8 cellular contexts compared by ENCODE assay signal in genomic region chr3:196712514-196713413, GRCh38. TPM values are rescaled to one million over a fixed set of nuclear protein-coding genes. Genes with fewer than 3 reads are reported as not detected.
DNase-seq lines count a peak whose midpoint lies in the region; ATAC-seq and TF ChIP-seq lines count a peak whose summit lies in the region.

No MANE protein-coding gene starts in this region.

- H3K4me1 ChIP-seq in Panc1 (ENCODE audit: control insufficient read depth, insufficient read depth, low read length) (peaks cover 19% of the 10 kb centered on the region), right atrium auricular region (peaks cover 0 to 19% of the 10 kb centered on the region in 2 donors), aorta (ENCODE audit: control insufficient read depth in 1 of 2, insufficient read depth in 2 of 2, low read length in 2 of 2) (no peaks in the 10 kb centered on the region)

- H3K36me3 Mint-ChIP-seq in activated naive CD8-positive, alpha-beta T cell treated with anti-CD3 and anti-CD28 coated beads, Interleukin-2, amount 50 U/mL, for 24 hours (ENCODE audit: low read depth), result peaks cover 3% of the 10 kb centered on the region

- H3K9me3 ChIP-seq in Panc1 (ENCODE audit: control insufficient read depth, insufficient read depth, low read depth, low read length) (no peaks in the 10 kb centered on the region), right atrium auricular region (no peaks in the 10 kb centered on the region), aorta (ENCODE audit: control insufficient read depth, low read length) (no peaks in the 10 kb centered on the region)

- no peak for TF ChIP-seq CTCF in Panc1 (IDR thresholded peaks at IDR 0.05)
- TF ChIP-seq CTCF in right atrium auricular region (IDR thresholded peaks at IDR 0.05), result no peak

- peak overlapping the region; percentile 89 for H3K4me3 Mint-ChIP-seq in activated naive CD8-positive, alpha-beta T cell treated with anti-CD3 and anti-CD28 coated beads, Interleukin-2, amount 50 U/mL, for 24 hours

- intact Hi-C loops in Panc1 (cut with micrococcal nuclease; ENCODE audit: unreplicated experiment) (no loop called here), aorta (cut with DNase I) (no loop called here)

- H3K27ac Mint-ChIP-seq in activated naive CD8-positive, alpha-beta T cell treated with anti-CD3 and anti-CD28 coated beads, Interleukin-2, amount 50 U/mL, for 24 hours, result peak overlapping the region; percentile 85

- peak; percentile 34 for DNase-seq in ACHN
- no peak for DNase-seq in Panc1 (ENCODE audit: low read depth, low spot score)
- peak; percentile 70 for DNase-seq in activated naive CD8-positive, alpha-beta T cell treated with anti-CD3 and anti-CD28 coated beads, Interleukin-2, amount 50 U/mL, for 24 hours
- no peak for DNase-seq in right atrium auricular region (ENCODE audit: low spot score)
- DNase-seq in renal cortical epithelial cell (ENCODE audit: low read depth), result peak; percentile 34
- peak; percentile 79 to 91 for DNase-seq in aorta

- H3K4me1 Mint-ChIP-seq in activated naive CD8-positive, alpha-beta T cell treated with anti-CD3 and anti-CD28 coated beads, Interleukin-2, amount 50 U/mL, for 24 hours, result peaks cover 35% of the 10 kb centered on the region

- H3K9me3 Mint-ChIP-seq in activated naive CD8-positive, alpha-beta T cell treated with anti-CD3 and anti-CD28 coated beads, Interleukin-2, amount 50 U/mL, for 24 hours, result no peaks in the 10 kb centered on the region

- POLR2A ChIA-PET in Panc1 (lab: Charles Lee), result interaction anchor here (0.6 to 1.0 kb wide), 2 partner anchors 27 to 119 kb away, joined by 5 read pairs; partner anchors contain the start of gene PAK2

- H3K27me3 Mint-ChIP-seq in activated naive CD8-positive, alpha-beta T cell treated with anti-CD3 and anti-CD28 coated beads, Interleukin-2, amount 50 U/mL, for 24 hours, result no peaks in the 10 kb centered on the region

- H3K27me3 ChIP-seq in Panc1 (ENCODE audit: control insufficient read depth, insufficient read depth, low read length) (no peaks in the 10 kb centered on the region), right atrium auricular region (no peaks in the 10 kb centered on the region), aorta (ENCODE audit: control insufficient read depth in 1 of 2, insufficient read depth in 2 of 2, low read length in 1 of 2) (no peaks in the 10 kb centered on the region)

- H3K36me3 ChIP-seq in Panc1 (ENCODE audit: control insufficient read depth, insufficient read depth, low read length) (0 out of 2 replicates have a peak, but pooled peaks cover 2% of the 10 kb centered on the region), right atrium auricular region (no peaks in the 10 kb centered on the region), aorta (ENCODE audit: control insufficient read depth in 1 of 2, insufficient read depth in 2 of 2, low read length in 1 of 2) (no peaks in the 10 kb centered on the region)

- H3K27ac ChIP-seq in Panc1 (ENCODE audit: low read length), result peak overlapping the region; percentile 85
- peak overlapping the region; percentile 87 to 94 for H3K27ac ChIP-seq in right atrium auricular region
- H3K27ac ChIP-seq in aorta (ENCODE audit: low read depth in 1 of 2, low read length in 2 of 2), result peak overlapping the region; percentile 14 to 75

- 4% methylated on average over 44 to 64 of the region's 64 CpGs for WGBS in aorta, 2 donors

- TSS peak; percentile 79 for BruUV-seq in Panc1 (replicated peaks; lab: Mats Ljungman, UMichigan)

- in situ Hi-C loops in ACHN (cut with HindIII; ENCODE audit: low pct_ligation_motif_present, low pct_unique_long_range_greater_than_20kb, low sequenced_read_pairs), result no loop called here
- in situ Hi-C loops in Panc1 (cut with HindIII; ENCODE audit: low pct_unique_long_range_greater_than_20kb, low sequenced_read_pairs), result no loop called here

- ATAC-seq in GM18519 (IDR thresholded peaks at IDR 0.05; ENCODE audit: low FRiP score, unreplicated experiment) (peak; percentile 31), HG03097 (IDR thresholded peaks at IDR 0.05; ENCODE audit: low FRiP score, unreplicated experiment) (peak; percentile 3), Panc1 (peak; percentile 85), aorta (ENCODE audit: low FRiP score) (peak; percentile 89)
- peak; percentile 40 for ATAC-seq in activated naive CD8-positive, alpha-beta T cell treated with anti-CD3 and anti-CD28 coated beads, Interleukin-2, amount 50 U/mL, for 24 hours

- CTCF ChIA-PET in Panc1 (lab: Charles Lee), result interaction anchor here (0.7 kb wide), 1 partner anchor 14 kb away, joined by 3 read pairs; no protein-coding TSS in a partner anchor

- H3K4me3 ChIP-seq in Panc1 (ENCODE audit: low read depth in 2 of 2, low read length in 2 of 2) (peak overlapping the region; percentile 83 to 92), right atrium auricular region (peak overlapping the region; percentile 80 to 84), aorta (ENCODE audit: low read length in 2 of 2) (peak overlapping the region; percentile 40 to 89)

RNA-seq across cellular contexts. Expression of gene PIGX, which starts 0.6 kb away (rescaled TPM):
- total RNA-seq in Panc1 (2021; ENCODE audit: unreplicated experiment) (85.7 TPM), right atrium auricular region (10 to 100 TPM; 12.0 to 25.0 TPM), renal cortical epithelial cell (17.7 and 33.0 TPM in 2 replicates), aorta (10 to 100 TPM; 13.6 to 16.7 TPM)
- polyA plus RNA-seq in Panc1 (2012; ENCODE audit: insufficient read length), result 33.2 TPM
- 10 to 100 TPM; 11.5 to 15.3 TPM for polyA plus RNA-seq in aorta

RNA-seq across cellular contexts. Expression of gene CEP19, which starts 0.7 kb away (rescaled TPM):
- 7.1 TPM for total RNA-seq in Panc1 (2021; ENCODE audit: unreplicated experiment)
- polyA plus RNA-seq in Panc1 (2012; ENCODE audit: insufficient read length), result 4.5 TPM
- 1 to 10 TPM; 1.1 to 1.4 TPM for total RNA-seq in right atrium auricular region
- total RNA-seq in renal cortical epithelial cell, result 2.8 and 6.5 TPM in 2 replicates
- total RNA-seq in aorta, result 1 to 10 TPM in 1 of 2 donors, under 1 TPM in 1; 0.84 to 1.4 TPM
- 1 to 10 TPM; 1.4 to 1.8 TPM for polyA plus RNA-seq in aorta

RNA-seq across cellular contexts. Expression of gene PAK2, which starts 26.9 kb away (rescaled TPM):
- total RNA-seq in Panc1 (2021; ENCODE audit: unreplicated experiment), result 185 TPM
- polyA plus RNA-seq in Panc1 (2012; ENCODE audit: insufficient read length), result 115 TPM
- total RNA-seq in right atrium auricular region, result 10 to 100 TPM; 47.5 to 48.7 TPM
- total RNA-seq in renal cortical epithelial cell, result 54.5 and 249 TPM in 2 replicates
- total RNA-seq in aorta, result 10 to 100 TPM; 56.0 to 59.5 TPM
- polyA plus RNA-seq in aorta, result 10 to 100 TPM; 14.2 to 18.3 TPM

Comparison
In these comparisons a context has a peak if more than half of its experiments do, and no peak if none do; other contexts are left out.
1. DNase-seq: peak in ACHN (single experiment), activated naive CD8-positive, alpha-beta T cell treated with anti-CD3 and anti-CD28 coated beads, Interleukin-2, amount 50 U/mL, for 24 hours (single experiment), renal cortical epithelial cell (single experiment) and aorta (2 of 2); none in Panc1 (single experiment) and right atrium auricular region (single experiment).
2. ATAC-seq: peak in every context shown above with its lines; median percentile 89 in aorta; 85 in Panc1; 40 in activated naive CD8-positive, alpha-beta T cell treated with anti-CD3 and anti-CD28 coated beads, Interleukin-2, amount 50 U/mL, for 24 hours; 31 in GM18519; 3 in HG03097.
3. Peak in every context shown above with its lines, with median percentiles within 50 percentile points of each other: H3K27ac ChIP-seq and H3K4me3 ChIP-seq.